8 cellular contexts compared by ENCODE assay signal in the genomic region with DNA sequence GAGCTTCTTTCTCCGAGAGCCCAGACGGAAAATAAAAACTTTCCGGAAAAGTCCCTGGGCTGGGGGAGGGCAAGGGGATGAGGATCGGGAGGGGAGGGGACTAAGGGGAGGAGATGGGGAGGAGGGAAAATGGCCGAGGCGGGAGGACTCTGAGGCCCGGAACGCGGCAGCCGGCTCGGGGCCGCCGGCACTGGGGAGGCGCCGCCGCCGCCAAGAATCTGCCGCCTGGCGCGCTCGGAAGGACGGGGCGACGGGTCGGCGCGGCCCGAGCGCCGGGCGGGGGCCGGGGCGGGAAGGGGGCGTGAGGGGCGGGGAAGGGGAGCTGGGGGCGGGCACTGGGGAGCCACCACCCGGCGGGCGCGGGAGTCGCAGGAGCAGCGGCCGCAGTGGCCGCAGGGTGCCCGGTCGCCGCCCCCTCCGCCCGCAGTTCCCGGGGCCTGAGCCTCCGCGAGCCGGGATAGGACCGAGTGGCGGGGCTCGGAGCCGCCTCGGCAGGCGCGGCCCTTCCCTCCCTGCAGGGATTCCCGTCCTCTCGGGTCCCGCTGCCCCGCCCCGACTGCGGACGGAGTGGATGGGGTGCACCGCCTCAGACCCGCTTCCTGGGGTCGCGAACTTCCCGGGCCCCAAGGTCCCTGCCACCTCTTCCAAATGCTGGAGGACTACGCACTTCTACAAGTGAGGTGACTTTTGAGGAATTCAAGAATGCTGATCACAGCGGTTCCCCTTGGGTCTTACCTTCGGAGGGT. TPM values are rescaled to one million over a fixed set of nuclear protein-coding genes. Genes with fewer than 3 reads are reported as not detected.
DNase-seq lines count a peak whose midpoint lies in the region; ATAC-seq, FAIRE-seq and TF ChIP-seq lines count a peak whose summit lies in the region.

Gene PRKD1 (minus strand): TSS at position 252 of the 746 bp plus-strand sequence.

- intact Hi-C loops in testis (cut with DNase I; ENCODE audit: low total_unique reads) = loop anchor here (10.0 kb wide), 1 partner anchor 273 kb away; no protein-coding TSS in a partner anchor

- no peak within 1 kb of the TSS for H3K27ac ChIP-seq in mesenchymal stem cell (ENCODE audit: low read length, poor library complexity, severe bottlenecking)
- peak within 1 kb of the TSS; percentile 70 to 88 for H3K27ac ChIP-seq in testis

- H3K4me1 ChIP-seq in mesenchymal stem cell (ENCODE audit: control insufficient read depth, insufficient read depth, low read depth, low read length) (peaks cover 11% of the 10 kb centered on the region), testis (peaks cover 10% of the 10 kb centered on the region)

- TF ChIP-seq CTCF in epithelial cell of esophagus (IDR thresholded peaks at IDR 0.05; ENCODE audit: insufficient read depth, low read depth, low read length, missing control alignments) = no peak
- TF ChIP-seq CTCF in testis (IDR thresholded peaks at IDR 0.05) = peak in 1 of 3 experiments; percentile 21

- ATAC-seq in GM18498 (IDR thresholded peaks at IDR 0.05; ENCODE audit: unreplicated experiment) = peak; percentile 52
- peak; percentile 47 for ATAC-seq in HG03280 (IDR thresholded peaks at IDR 0.05; ENCODE audit: unreplicated experiment)

- H3K36me3 ChIP-seq in mesenchymal stem cell (ENCODE audit: control insufficient read depth in 1 of 2, insufficient read depth in 2 of 2, low read depth in 1 of 2, low read length in 2 of 2) (no peaks in the 10 kb centered on the region), testis (ENCODE audit: low read depth, missing control alignments) (no peaks in the 10 kb centered on the region)

- H3K23ac ChIP-seq in mesenchymal stem cell (ENCODE audit: low read length in 2 of 2) = peak within 1 kb of the TSS; percentile 37 to 77

- H2BK5ac ChIP-seq in mesenchymal stem cell (ENCODE audit: low read depth, low read length, poor library complexity, severe bottlenecking) = peak within 1 kb of the TSS; percentile 31

- peak within 1 kb of the TSS; percentile 46 for H2BK120ac ChIP-seq in mesenchymal stem cell (ENCODE audit: low read depth, low read length)

- no peak for TF ChIP-seq POLR2A in testis (IDR thresholded peaks at IDR 0.05)

- peak within 1 kb of the TSS; percentile 86 for H4K91ac ChIP-seq in mesenchymal stem cell (ENCODE audit: low read length)

- in situ Hi-C loops in ACHN (cut with HindIII; ENCODE audit: low pct_ligation_motif_present, low pct_unique_long_range_greater_than_20kb, low sequenced_read_pairs) = no loop called here

- H3K9ac ChIP-seq in mesenchymal stem cell (ENCODE audit: low read length) = peak within 1 kb of the TSS; percentile 88

- DNase-seq in ACHN (peak; percentile 64), SK-N-DZ (ENCODE audit: low spot score) (peak; percentile 53), epithelial cell of esophagus (ENCODE audit: low read depth) (peak; percentile 30), mesenchymal stem cell (peak; percentile 76), testis (peak; percentile 80), RCC 7860 (ENCODE audit: low spot score) (no peak)

- H3K79me1 ChIP-seq in mesenchymal stem cell (replicated peaks; ENCODE audit: low read length, poor library complexity, severe bottlenecking) = peaks cover 10% of the 10 kb centered on the region

- peak within 1 kb of the TSS; percentile 90 to 96 for H3K18ac ChIP-seq in mesenchymal stem cell (ENCODE audit: low read depth in 1 of 2, low read length in 2 of 2)

- FAIRE-seq in RCC 7860 (lab: Jason Lieb, UNC) = no peak

- no peaks in the 10 kb centered on the region for H3K9me3 ChIP-seq in mesenchymal stem cell (ENCODE audit: control insufficient read depth, low read length)
- H3K9me3 ChIP-seq in testis = no peaks in the 10 kb centered on the region

- peak within 1 kb of the TSS; percentile 89 for H2BK15ac ChIP-seq in mesenchymal stem cell (ENCODE audit: low read depth, poor library complexity, severe bottlenecking)

- H3K27me3 ChIP-seq in mesenchymal stem cell (ENCODE audit: control insufficient read depth in 1 of 2, insufficient read depth in 1 of 2, low read length in 2 of 2) (no peaks in the 10 kb centered on the region), testis (no peaks in the 10 kb centered on the region)

- H2AK5ac ChIP-seq in mesenchymal stem cell (ENCODE audit: low read length, severe bottlenecking) = no peak within 1 kb of the TSS

- peak within 1 kb of the TSS; percentile 99 for H3K4me2 ChIP-seq in mesenchymal stem cell (ENCODE audit: low read length, poor library complexity, severe bottlenecking)

- H2AFZ ChIP-seq in mesenchymal stem cell (ENCODE audit: low read depth, low read length) = peak within 1 kb of the TSS; percentile 91

- peak within 1 kb of the TSS in 1 of 2 experiments; percentile 50 for H3K14ac ChIP-seq in mesenchymal stem cell (ENCODE audit: low read length in 2 of 2)

- under 1% methylated on average over 26 of the region's 75 CpGs for WGBS in mesenchymal stem cell
- 0 to 3% methylated on average over 26 to 53 of the region's 75 CpGs for WGBS in testis, 2 donors

- H2BK12ac ChIP-seq in mesenchymal stem cell (ENCODE audit: low read length in 2 of 2) = peak within 1 kb of the TSS; percentile 22 to 60

- peak within 1 kb of the TSS; percentile 77 for H4K8ac ChIP-seq in mesenchymal stem cell (ENCODE audit: low read length)

- H3K4me3 ChIP-seq in epithelial cell of esophagus (ENCODE audit: low read length) (peak within 1 kb of the TSS; percentile 42), mesenchymal stem cell (ENCODE audit: insufficient read depth in 1 of 2, low read depth in 1 of 2, low read length in 2 of 2) (peak within 1 kb of the TSS; percentile 85 to 100), testis (peak within 1 kb of the TSS; percentile 79 to 83)

- peak within 1 kb of the TSS in 1 of 2 experiments; percentile 49 for H3K4ac ChIP-seq in mesenchymal stem cell (ENCODE audit: low read depth in 1 of 2, low read length in 2 of 2)

RNA-seq across cellular contexts. Expression of gene PRKD1, which starts in this region (rescaled TPM):
- polyA plus RNA-seq in SK-N-DZ (2014; cell fraction: cytosol; rRNA removed) = 4.3 and 6.9 TPM in 2 replicates
- polyA plus RNA-seq in SK-N-DZ (2014; cell fraction: nucleus; rRNA removed) = 8.5 and 9.4 TPM in 2 replicates
- 6.5 TPM for polyA plus RNA-seq in mesenchymal stem cell (2013, experiment 1 of 2)
- 6.3 TPM for polyA plus RNA-seq in mesenchymal stem cell (2013, experiment 2 of 2)
- total RNA-seq in testis = 10 to 100 TPM; 67.2 to 82.9 TPM
- 29.9 TPM for polyA plus RNA-seq in testis (ENCODE audit: insufficient read depth, low read depth, low replicate concordance)

Comparison
In these comparisons a context has a peak if more than half of its experiments do, and no peak if none do; other contexts are left out.
1. H3K4me3 ChIP-seq: peak in every context shown above with its lines; median percentile 92 in mesenchymal stem cell; 81 in testis; 42 in epithelial cell of esophagus.